Comparison of ENCODE assay signal across 1 cellular context in genomic region chr2:54103454-54104314, GRCh38.
TF ChIP-seq lines count a peak whose summit lies in the region.

No MANE protein-coding gene starts in this region.

TF ChIP-seq in K562, 482 proteins besides CTCF, POLR2A, EP300 and RAD21:
- TF ChIP-seq REST (CRISPR knock-in tag; IDR thresholded peaks at IDR 0.05; ENCODE audit: low read depth) (no peak), RBM25 (IDR thresholded peaks at IDR 0.05; ENCODE audit: low read depth, low read length, severe bottlenecking) (peak; percentile 61)
